ENCODE assay signal across 13 cellular contexts in the genomic region with DNA sequence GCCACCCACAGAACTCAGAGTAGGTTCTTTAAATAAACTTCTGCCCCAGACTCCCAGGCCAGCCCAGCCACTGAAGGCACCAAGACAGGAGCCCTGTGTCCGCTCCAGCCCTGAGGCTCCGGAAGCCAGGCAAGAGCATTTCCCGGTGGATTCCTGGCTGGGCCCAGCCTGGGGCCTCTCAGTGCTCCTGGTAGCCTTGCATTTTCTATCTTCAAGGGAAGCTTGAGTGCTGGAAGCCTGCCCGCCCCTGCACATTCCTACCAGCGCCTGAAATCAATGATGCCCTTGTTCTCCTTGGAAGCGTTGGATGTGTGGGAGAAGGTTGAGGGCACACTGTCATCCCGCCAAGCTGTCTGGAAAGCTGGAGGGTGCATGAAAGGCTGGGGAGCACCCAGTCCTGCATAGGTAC.
DNase-seq lines count a peak whose midpoint lies in the region; ATAC-seq and TF ChIP-seq lines count a peak whose summit lies in the region.
"Had no signal": no experiment of that assay in that cellular context is flagged by ENCODE, and none has a peak within 500 bp of the region (broad histone marks: within the 10 kb centered on the region; RNA-seq: fewer than 3 reads in every experiment).

No MANE protein-coding gene starts in this region.

- H3K4me1 ChIP-seq in Karpas-422 (ENCODE audit: low read length) = 0 out of 2 replicates have a peak, but pooled peaks cover 4% of the 10 kb centered on the region
- H3K4me1 ChIP-seq in body of pancreas = peaks cover 28% of the 10 kb centered on the region
- peaks cover 0 to 27% (median 11%) of the 10 kb centered on the region in 4 donors for H3K4me1 ChIP-seq in right lobe of liver
- H3K4me1 ChIP-seq in spleen = peaks cover 12 to 42% (median 28%) of the 10 kb centered on the region in 6 donors

- TF ChIP-seq CTCF in body of pancreas (IDR thresholded peaks at IDR 0.05) = no peak
- TF ChIP-seq CTCF in right lobe of liver (IDR thresholded peaks at IDR 0.05) = no peak
- TF ChIP-seq CTCF in spleen (IDR thresholded peaks at IDR 0.05 in 8 of 11, conservative IDR thresholded peaks at IDR 0.05 in 3 of 11) = no peak

- intact Hi-C loops in body of pancreas (cut with DNase I) (no loop called here), right lobe of liver (cut with DNase I) (no loop called here), spleen (cut with DNase I; ENCODE audit: low total_unique reads) (loop anchor here (10.0 kb wide), 1 partner anchor 341 kb away; a partner anchor contains a TSS)

- 49% methylated on average over 4 to 7 of the region's 7 CpGs for WGBS in body of pancreas, 2 donors
- 40% methylated on average over 7 of the region's 7 CpGs for WGBS in right lobe of liver (ENCODE audit: insufficient coverage, low coverage, low lambda C conversion rate, missing lambda C conversion rate)
- WGBS in spleen, 5 donors = 70 to 82% (median 79%) methylated on average over 7 of the region's 7 CpGs

- peak; percentile 68 for ATAC-seq in body of pancreas
- peak; percentile 14 to 41 (median 28) for ATAC-seq in right lobe of liver
- no peak for ATAC-seq in HG03342 (IDR thresholded peaks at IDR 0.05; ENCODE audit: unreplicated experiment)
- ATAC-seq: activated CD8-positive, alpha-beta T cell treated with anti-CD3 and anti-CD28 coated beads, Interleukin-2, amount 10 ng/mL, durations not matched to agents 7 days and 5 days; K562 had no signal

- no peaks in the 10 kb centered on the region for H3K36me3 ChIP-seq in Karpas-422 (ENCODE audit: insufficient read depth, low read length)
- no peaks in the 10 kb centered on the region for H3K36me3 ChIP-seq in body of pancreas (replicated peaks in 1 of 2; ENCODE audit: insufficient read depth in 1 of 2, low read depth in 2 of 2)
- no peaks in the 10 kb centered on the region for H3K36me3 ChIP-seq in right lobe of liver
- H3K36me3 ChIP-seq in spleen = no peaks in the 10 kb centered on the region

- H2AFZ ChIP-seq in Karpas-422 (ENCODE audit: low read length) = no peak overlapping the region

- H3K79me2 ChIP-seq in Karpas-422 (ENCODE audit: low read length) = no peaks in the 10 kb centered on the region

- H3K27me3 ChIP-seq in Karpas-422 (ENCODE audit: low read length) = no peaks in the 10 kb centered on the region
- no peaks in the 10 kb centered on the region for H3K27me3 ChIP-seq in body of pancreas
- H3K27me3 ChIP-seq in right lobe of liver = no peaks in the 10 kb centered on the region
- no peaks in the 10 kb centered on the region for H3K27me3 ChIP-seq in spleen (replicated peaks in 1 of 7)

- TF ChIP-seq POLR2A in body of pancreas (IDR thresholded peaks at IDR 0.05) (no peak), right lobe of liver (IDR thresholded peaks at IDR 0.05) (no peak), spleen (IDR thresholded peaks at IDR 0.05) (no peak)

- H3K4me3 ChIP-seq in Karpas-422 (ENCODE audit: low read length) (no peak overlapping the region), body of pancreas (no peak overlapping the region), right lobe of liver (no peak overlapping the region), spleen (no peak overlapping the region)
- H3K4me3 ChIP-seq: K562 had no signal

- no peak overlapping the region for H3K9ac ChIP-seq in Karpas-422 (ENCODE audit: low read length)

- H3K27ac ChIP-seq in Karpas-422 (ENCODE audit: low read length) = no peak overlapping the region
- peak overlapping the region; percentile 42 to 73 (median 69) for H3K27ac ChIP-seq in body of pancreas
- H3K27ac ChIP-seq in right lobe of liver = peak overlapping the region; percentile 37 to 55 (median 38)
- peak overlapping the region in 5 of 8 donors; percentile 9 to 56 (median 29) for H3K27ac ChIP-seq in spleen

- peak; percentile 28 for DNase-seq in Karpas-422
- DNase-seq in body of pancreas = peak; percentile 58 to 76 (median 64)
- peak in 2 of 3 donors; percentile 35 to 55 for DNase-seq in right lobe of liver
- DNase-seq in spleen = no peak
- no peak for DNase-seq in hepatic stellate cell (ENCODE audit: low spot score)
- DNase-seq in AG20443 (ENCODE audit: low spot score) = no peak
- DNase-seq in DMS53 (lab: John Stamatoyannopoulos, UW) = no peak
- DNase-seq: activated CD8-positive, alpha-beta T cell treated with anti-CD3 and anti-CD28 coated beads, Interleukin-2, amount 10 ng/mL, durations not matched to agents 7 days and 5 days; activated naive CD8-positive, alpha-beta T cell treated with anti-CD3 and anti-CD28 coated beads, Interleukin-2, amount 10 ng/mL, durations not matched to agents 7 days and 5 days; CD8-positive, alpha-beta memory T cell; NCI-H1930 had no signal

- H4K20me1 ChIP-seq in Karpas-422 (ENCODE audit: insufficient read depth, low read depth, low read length) = no peaks in the 10 kb centered on the region

- H3K9me2 ChIP-seq in Karpas-422 (replicated peaks; ENCODE audit: insufficient read depth, low read length) = no peaks in the 10 kb centered on the region

- no peak overlapping the region for H3K4me2 ChIP-seq in Karpas-422 (ENCODE audit: low read depth, low read length, poor library complexity, severe bottlenecking)

- H3K9me3 ChIP-seq in Karpas-422 (ENCODE audit: low read length) = no peaks in the 10 kb centered on the region
- no peaks in the 10 kb centered on the region for H3K9me3 ChIP-seq in body of pancreas
- H3K9me3 ChIP-seq in right lobe of liver = no peaks in the 10 kb centered on the region
- H3K9me3 ChIP-seq in spleen = no peaks in the 10 kb centered on the region

Comparison
In these comparisons a context has a peak if more than half of its experiments do, and no peak if none do; other contexts are left out.
1. DNase-seq: peak in Karpas-422 (single experiment), body of pancreas (4 of 4) and right lobe of liver (2 of 3); none in spleen (single experiment), hepatic stellate cell (single experiment), AG20443 (single experiment) and DMS53 (single experiment).